In the genomic region with DNA sequence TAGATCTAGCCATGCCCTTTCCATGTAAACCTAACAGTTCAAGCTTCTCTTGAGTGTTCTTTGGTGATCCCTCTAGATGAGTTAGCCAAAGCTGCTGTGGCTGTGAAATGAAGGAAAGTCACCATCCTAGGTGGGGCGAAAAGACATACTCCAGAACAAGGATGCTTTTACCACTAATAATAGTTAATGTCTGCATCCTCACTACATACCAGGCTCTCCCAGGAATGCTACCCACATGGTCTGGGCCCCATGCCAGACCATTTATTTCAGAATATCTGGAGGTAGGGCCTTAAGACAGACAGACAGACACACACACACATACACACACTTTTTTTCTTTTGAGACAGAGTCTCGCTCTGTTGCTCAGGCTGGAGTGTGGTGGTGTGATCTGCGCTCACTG, we compare ENCODE assay signal across 16 cellular contexts. TPM values are rescaled to one million over a fixed set of nuclear protein-coding genes. Genes with fewer than 3 reads are reported as not detected.
DNase-seq lines count a peak whose midpoint lies in the region; ATAC-seq and TF ChIP-seq lines count a peak whose summit lies in the region.
"Had no signal": no experiment of that assay in that cellular context is flagged by ENCODE, and none has a peak within 500 bp of the region (broad histone marks: within the 10 kb centered on the region; RNA-seq: fewer than 3 reads in every experiment).

No MANE protein-coding gene starts in this region.

- POLR2A ChIA-PET in AG04449 (lab: Yijun Ruan, JAX) (no interaction called here), IMR-90 (lab: Charles Lee; ENCODE audit: unreplicated experiment) (no interaction called here)

- H3K4me3 Mint-ChIP-seq in activated naive CD4-positive, alpha-beta T cell treated with anti-CD3 and anti-CD28 coated beads for 36 hours: no peak overlapping the region
- H3K4me3 Mint-ChIP-seq in stimulated activated memory B cell treated with anti-CD40 and anti-IgM and Interleukin-4, amounts not matched to agents 10 μg/mL and 1 μg/mL and 100 μg/mL, for 72 hours: no peak overlapping the region
- H3K4me3 Mint-ChIP-seq: activated T-helper 1 cell treated with anti-CD3 and anti-CD28 coated beads, Interleukin-12 subunit alpha, Interleukin-12 subunit beta, Interleukin-2, Interleukin-4 antibody, amounts not matched to agents 30 ng/mL and 10 ng/mL and 1 ng/mL, durations not matched to agents 14 hours and 24 hours and 36 hours had no signal

- H3K4me2 ChIP-seq in IMR-90 (ENCODE audit: low read depth, low read length): no peak overlapping the region

- peaks cover 33% of the 10 kb centered on the region for H3K9me1 ChIP-seq in IMR-90 (ENCODE audit: insufficient read depth, low read length)

- no peaks in the 10 kb centered on the region for H3K36me3 Mint-ChIP-seq in activated naive CD4-positive, alpha-beta T cell treated with anti-CD3 and anti-CD28 coated beads for 36 hours (ENCODE audit: low read depth)
- H3K36me3 Mint-ChIP-seq in stimulated activated memory B cell treated with anti-CD40 and anti-IgM and Interleukin-4, amounts not matched to agents 10 μg/mL and 1 μg/mL and 100 μg/mL, for 72 hours: peaks cover 8% of the 10 kb centered on the region

- no peaks in the 10 kb centered on the region for H3K27me3 Mint-ChIP-seq in activated naive CD4-positive, alpha-beta T cell treated with anti-CD3 and anti-CD28 coated beads for 36 hours (ENCODE audit: low read depth)
- no peaks in the 10 kb centered on the region for H3K27me3 Mint-ChIP-seq in stimulated activated memory B cell treated with anti-CD40 and anti-IgM and Interleukin-4, amounts not matched to agents 10 μg/mL and 1 μg/mL and 100 μg/mL, for 72 hours
- H3K27me3 Mint-ChIP-seq: type B pancreatic cell had no signal

- peaks cover 10% of the 10 kb centered on the region; the same call in 1 of the 2 replicates for H4K20me1 ChIP-seq in IMR-90 (ENCODE audit: insufficient read depth, low read length)

- no peak overlapping the region for H2AK9ac ChIP-seq in IMR-90 (replicated peaks; ENCODE audit: low read depth, low read length, poor library complexity)

- TF ChIP-seq RAD21 in IMR-90 (IDR thresholded peaks at IDR 0.05; ENCODE audit: low read length): no peak

- peaks cover 13% of the 10 kb centered on the region for H3K27me3 ChIP-seq in IMR-90 (ENCODE audit: control insufficient read depth, insufficient read depth, low read length)
- H3K27me3 ChIP-seq: ovary had no signal

- peak; percentile 47 for ATAC-seq in IMR-90 (ENCODE audit: low read depth)
- ATAC-seq in stimulated activated memory B cell treated with anti-CD40 and anti-IgM and Interleukin-4, amounts not matched to agents 10 μg/mL and 1 μg/mL and 100 μg/mL, for 72 hours: no peak

- H3K23ac ChIP-seq in IMR-90 (ENCODE audit: low read depth, low read length): no peak overlapping the region

- in situ Hi-C loops in IMR-90 (cut with MboI; ENCODE audit: low sequenced_read_pairs): no loop called here

- H2BK20ac ChIP-seq in IMR-90 (ENCODE audit: low read depth, low read length): no peak overlapping the region

- no peak overlapping the region for H3K4me3 ChIP-seq in AG04449 (ENCODE audit: low read depth, low read length)
- H3K4me3 ChIP-seq in IMR-90 (ENCODE audit: insufficient read depth, low read depth, low read length): no peak overlapping the region
- H3K4me3 ChIP-seq: ovary had no signal

- peak overlapping the region; percentile 40; the same call in 1 of the 2 replicates for H2AK5ac ChIP-seq in IMR-90 (ENCODE audit: low read depth, low read length)

- H3K9me3 ChIP-seq in IMR-90 (ENCODE audit: control insufficient read depth, insufficient read depth, low read length): no peaks in the 10 kb centered on the region
- H3K9me3 ChIP-seq: ovary had no signal

- H2BK15ac ChIP-seq in IMR-90 (ENCODE audit: low read depth, low read length): no peak overlapping the region

- no TSS peak for BruUV-seq in IMR-90 (replicated peaks; lab: Mats Ljungman, UMichigan)

- no peak overlapping the region for H3K56ac ChIP-seq in IMR-90 (ENCODE audit: extremely low read depth, insufficient read depth, low read length)

- no peak overlapping the region for H4K91ac ChIP-seq in IMR-90 (ENCODE audit: insufficient read depth, low read depth, low read length)

- no peak for TF ChIP-seq POLR2A in IMR-90 (IDR thresholded peaks at IDR 0.05; ENCODE audit: low read depth, low read length)

- no peaks in the 10 kb centered on the region for H3K79me1 ChIP-seq in IMR-90 (ENCODE audit: low read depth in 1 of 2, low read length in 2 of 2)

- H4K5ac ChIP-seq in IMR-90 (ENCODE audit: low read depth, low read length): no peak overlapping the region

- H3K4me1 ChIP-seq in IMR-90 (ENCODE audit: control insufficient read depth, insufficient read depth, low read length): peaks cover 25% of the 10 kb centered on the region

- no peak overlapping the region for H2BK120ac ChIP-seq in IMR-90 (ENCODE audit: low read depth, low read length)

- no peak overlapping the region for H3K18ac ChIP-seq in IMR-90 (ENCODE audit: low read depth, low read length)

- CTCF ChIA-PET in AG04449 (lab: Yijun Ruan, JAX): interaction anchor here (1.1 to 18.0 kb wide), 2 partner anchors 15 to 166 kb away, joined by 3 to 258 read pairs; a partner anchor contains a TSS
- CTCF ChIA-PET in IMR-90 (lab: Yijun Ruan, JAX): interaction anchor here (1.3 kb wide), 1 partner anchor 169 kb away, joined by 3 read pairs; no protein-coding TSS in a partner anchor
- CTCF ChIA-PET in activated naive CD4-positive, alpha-beta T cell treated with anti-CD3 and anti-CD28 coated beads for 36 hours (lab: Charles Lee): interaction anchor here (0.9 kb wide), 1 partner anchor 149 kb away, joined by 3 read pairs; no protein-coding TSS in a partner anchor

- H3K14ac ChIP-seq in IMR-90 (replicated peaks; ENCODE audit: low read depth, low read length): no peak overlapping the region

- H3K36me3 ChIP-seq in IMR-90 (ENCODE audit: control insufficient read depth, insufficient read depth, low read length): no peaks in the 10 kb centered on the region
- H3K36me3 ChIP-seq: ovary had no signal

- dilution Hi-C loops in IMR-90 (cut with HindIII; ENCODE audit: low sequenced_read_pairs, unreplicated experiment): loop anchor here (25.0 kb wide), 1 partner anchor 156 kb away; no protein-coding TSS in a partner anchor

- H3K9me3 Mint-ChIP-seq in activated naive CD4-positive, alpha-beta T cell treated with anti-CD3 and anti-CD28 coated beads for 36 hours: no peaks in the 10 kb centered on the region
- no peaks in the 10 kb centered on the region for H3K9me3 Mint-ChIP-seq in stimulated activated memory B cell treated with anti-CD40 and anti-IgM and Interleukin-4, amounts not matched to agents 10 μg/mL and 1 μg/mL and 100 μg/mL, for 72 hours
- H3K9me3 Mint-ChIP-seq: activated T-helper 1 cell treated with anti-CD3 and anti-CD28 coated beads, Interleukin-12 subunit alpha, Interleukin-12 subunit beta, Interleukin-2, Interleukin-4 antibody, amounts not matched to agents 30 ng/mL and 10 ng/mL and 1 ng/mL, durations not matched to agents 14 hours and 24 hours and 36 hours had no signal

- H4K8ac ChIP-seq in IMR-90 (ENCODE audit: low read depth in 2 of 2, low read length in 2 of 2): no peak overlapping the region

- peak overlapping the region; percentile 40; the same call in 1 of the 2 replicates for H3K4ac ChIP-seq in IMR-90 (ENCODE audit: low read depth, low read length)

- H3K27ac ChIP-seq in IMR-90 (ENCODE audit: insufficient read depth, low read length): no peak overlapping the region

- TF ChIP-seq CTCF in AG04449 (IDR thresholded peaks at IDR 0.05; ENCODE audit: insufficient read depth, low read length, missing control alignments) (no peak), IMR-90 (conservative IDR thresholded peaks at IDR 0.05; ENCODE audit: low read depth, low read length) (no peak)

- peak; percentile 45 for DNase-seq in AG04449 (ENCODE audit: low read depth, low spot score)
- peak; percentile 81 for DNase-seq in IMR-90
- peak; percentile 98 for DNase-seq in amniotic epithelial cell (ENCODE audit: low read depth)
- peak; percentile 47 for DNase-seq in foreskin melanocyte
- no peak for DNase-seq in activated naive CD4-positive, alpha-beta T cell treated with anti-CD3 and anti-CD28 coated beads for 36 hours
- DNase-seq in NCI-H1092 (lab: John Stamatoyannopoulos, UW): no peak
- DNase-seq in NCI-H526 (lab: John Stamatoyannopoulos, UW): no peak
- DNase-seq: activated CD4-positive, alpha-beta T cell treated with anti-CD3 and anti-CD28 coated beads for 48 hours; caudate nucleus; DMS153; mesendoderm; ovary; stimulated activated CD8-positive, alpha-beta memory T cell treated with anti-CD3 and anti-CD28 coated beads, Interleukin-4, amount 100 ng/mL, for 48 hours had no signal

- H2AFZ ChIP-seq in IMR-90 (replicated peaks; ENCODE audit: low read length, poor library complexity): no peak overlapping the region

- H3K4me1 Mint-ChIP-seq in activated naive CD4-positive, alpha-beta T cell treated with anti-CD3 and anti-CD28 coated beads for 36 hours (ENCODE audit: low read depth): no peaks in the 10 kb centered on the region
- peaks cover 13% of the 10 kb centered on the region for H3K4me1 Mint-ChIP-seq in stimulated activated memory B cell treated with anti-CD40 and anti-IgM and Interleukin-4, amounts not matched to agents 10 μg/mL and 1 μg/mL and 100 μg/mL, for 72 hours

- H3K27ac Mint-ChIP-seq in activated naive CD4-positive, alpha-beta T cell treated with anti-CD3 and anti-CD28 coated beads for 36 hours: no peak overlapping the region
- H3K27ac Mint-ChIP-seq in stimulated activated memory B cell treated with anti-CD40 and anti-IgM and Interleukin-4, amounts not matched to agents 10 μg/mL and 1 μg/mL and 100 μg/mL, for 72 hours: no peak overlapping the region
- H3K27ac Mint-ChIP-seq: activated T-helper 1 cell treated with anti-CD3 and anti-CD28 coated beads, Interleukin-12 subunit alpha, Interleukin-12 subunit beta, Interleukin-2, Interleukin-4 antibody, amounts not matched to agents 30 ng/mL and 10 ng/mL and 1 ng/mL, durations not matched to agents 14 hours and 24 hours and 36 hours had no signal

- intact Hi-C loops in IMR-90 (cut with micrococcal nuclease): no loop called here
- intact Hi-C loops in activated naive CD4-positive, alpha-beta T cell treated with anti-CD3 and anti-CD28 coated beads for 36 hours (cut with micrococcal nuclease): no loop called here

- H2BK5ac ChIP-seq in IMR-90 (ENCODE audit: low read depth, low read length, poor library complexity, severe bottlenecking): no peak overlapping the region

- H3K9ac ChIP-seq in IMR-90 (ENCODE audit: low read depth, low read length): no peak overlapping the region

- no CpG with 5 or more reads among the region's 3 CpGs for WGBS in IMR-90 (ENCODE audit: extremely low coverage in 2 of 2, insufficient read length in 1 of 2), 2 experiments

RNA-seq across cellular contexts. Expression of a gene that starts 14.7 kb away (rescaled TPM):
- total RNA-seq in IMR-90 (2012; rRNA removed): 0.18 and 0.28 TPM in 2 replicates
- polyA plus RNA-seq in IMR-90 (2012; rRNA removed): 2.0 and 2.2 TPM in 2 replicates
- 1.2 and 1.9 TPM in 2 replicates for polyA plus RNA-seq in IMR-90 (2012; cell fraction: cytosol; rRNA removed)
- polyA plus RNA-seq in IMR-90 (2012; cell fraction: nucleus; rRNA removed; ENCODE audit: low replicate concordance): 2.8 and 5.6 TPM in 2 replicates
- total RNA-seq in activated naive CD4-positive, alpha-beta T cell treated with anti-CD3 and anti-CD28 coated beads for 36 hours: 1 to 10 TPM; 3.1 to 3.7 TPM

Comparison
In these comparisons a context has a peak if more than half of its experiments do, and no peak if none do; other contexts are left out.
1. DNase-seq: peak in AG04449 (single experiment), IMR-90 (single experiment), amniotic epithelial cell (single experiment) and foreskin melanocyte (single experiment); none in activated naive CD4-positive, alpha-beta T cell treated with anti-CD3 and anti-CD28 coated beads for 36 hours (single experiment), NCI-H1092 (single experiment) and NCI-H526 (0 of 2).